ENCODE assay signal across 8 cellular contexts in the genomic region with DNA sequence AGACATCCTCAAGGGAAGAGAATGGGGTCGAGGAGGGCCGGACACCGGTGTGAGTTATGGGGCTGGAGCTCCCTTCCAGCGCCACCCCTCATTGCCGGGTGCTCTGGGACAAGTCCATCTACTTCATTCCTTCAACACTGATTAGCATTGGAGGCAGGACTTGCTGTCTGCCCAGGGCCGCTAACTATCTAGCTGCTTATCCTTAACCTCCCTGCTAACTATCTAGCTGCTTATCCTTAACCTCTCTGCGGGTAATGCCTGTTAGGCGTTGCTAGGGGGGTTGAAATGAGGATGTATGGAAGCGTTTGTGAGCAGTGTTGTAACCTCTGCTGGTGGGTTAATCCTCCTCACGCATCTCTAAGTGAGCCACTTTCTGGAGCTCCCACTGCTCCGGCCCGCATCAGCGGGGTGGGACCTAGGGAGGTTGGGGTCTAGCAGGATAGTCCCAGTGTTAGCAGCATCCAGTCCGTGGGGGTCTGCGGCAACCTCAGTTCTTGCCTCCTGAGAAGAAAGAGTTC. TPM values are rescaled to one million over a fixed set of nuclear protein-coding genes. Genes with fewer than 3 reads are reported as not detected.
DNase-seq lines count a peak whose midpoint lies in the region; ATAC-seq and TF ChIP-seq lines count a peak whose summit lies in the region.

No MANE protein-coding gene starts in this region.

- H3K4me3 ChIP-seq in SK-N-MC (peak overlapping the region; percentile 86), fibroblast of pulmonary artery (replicated peaks; ENCODE audit: low read depth, low read length) (peak overlapping the region; percentile 59)

- peak; percentile 16 for ATAC-seq in activated CD4-positive, alpha-beta T cell treated with anti-CD3 and anti-CD28 coated beads for 36 hours

- no peaks in the 10 kb centered on the region for H3K36me3 ChIP-seq in SK-N-MC (ENCODE audit: insufficient read depth, low read length)

- peak overlapping the region; percentile 78 for H3K9ac ChIP-seq in SK-N-MC (ENCODE audit: insufficient read length)

- no peak for TF ChIP-seq CTCF in fibroblast of pulmonary artery (IDR thresholded peaks at IDR 0.05; ENCODE audit: low read length, missing control alignments)
- TF ChIP-seq CTCF in progenitor cell of endocrine pancreas (IDR thresholded peaks at IDR 0.05; ENCODE audit: unreplicated experiment): no peak

- DNase-seq in activated CD4-positive, alpha-beta T cell treated with anti-CD3 and anti-CD28 coated beads for 36 hours: no peak
- no peak for DNase-seq in activated CD4-positive, alpha-beta T cell treated with anti-CD3 and anti-CD28 coated beads, Interleukin-2, amount 50 U/mL, for 48 hours
- no peak for DNase-seq in SK-N-MC (ENCODE audit: low read depth, low spot score)
- no peak for DNase-seq in fibroblast of pulmonary artery (ENCODE audit: low read depth)
- no peak for DNase-seq in progenitor cell of endocrine pancreas (ENCODE audit: low spot score, unreplicated experiment)
- DNase-seq in AG08395 (ENCODE audit: low spot score): no peak
- DNase-seq in head of caudate nucleus: no peak
- no peak for DNase-seq in NCI-H146 treated with DMSO at 0.1 percent for 48 hours (lab: John Stamatoyannopoulos, UW; ENCODE audit: unreplicated experiment)

- POLR2A ChIA-PET in activated CD4-positive, alpha-beta T cell treated with anti-CD3 and anti-CD28 coated beads for 36 hours (lab: Charles Lee): interaction anchor here (0.8 to 3.6 kb wide), 5 partner anchors 10 to 35 kb away, joined by 3 to 19 read pairs (median 6); partner anchors contain the start of gene CHAC1

- no peaks in the 10 kb centered on the region for H3K27me3 Mint-ChIP-seq in activated CD4-positive, alpha-beta T cell treated with anti-CD3 and anti-CD28 coated beads for 36 hours
- H3K27me3 Mint-ChIP-seq in progenitor cell of endocrine pancreas: peaks cover 47% of the 10 kb centered on the region

- H3K36me3 Mint-ChIP-seq in activated CD4-positive, alpha-beta T cell treated with anti-CD3 and anti-CD28 coated beads for 36 hours (ENCODE audit: low read depth): no peaks in the 10 kb centered on the region
- no peaks in the 10 kb centered on the region for H3K36me3 Mint-ChIP-seq in progenitor cell of endocrine pancreas (ENCODE audit: insufficient read depth)

- peak overlapping the region; percentile 85 for H3K27ac Mint-ChIP-seq in activated CD4-positive, alpha-beta T cell treated with anti-CD3 and anti-CD28 coated beads for 36 hours
- peak overlapping the region; percentile 56 for H3K27ac Mint-ChIP-seq in progenitor cell of endocrine pancreas

- H3K4me1 Mint-ChIP-seq in activated CD4-positive, alpha-beta T cell treated with anti-CD3 and anti-CD28 coated beads for 36 hours: peaks cover 39% of the 10 kb centered on the region
- H3K4me1 Mint-ChIP-seq in progenitor cell of endocrine pancreas (ENCODE audit: low read depth): peaks cover 14% of the 10 kb centered on the region

- CTCF ChIA-PET in activated CD4-positive, alpha-beta T cell treated with anti-CD3 and anti-CD28 coated beads for 36 hours (lab: Charles Lee): interaction anchor here (0.6 to 5.2 kb wide), 27 partner anchors 10 to 538 kb away, joined by 3 to 66 read pairs (median 4); partner anchors contain the start of genes CHAC1, CHP1, DLL4 and VPS18

- H3K9me3 ChIP-seq in SK-N-MC (ENCODE audit: low read depth, low read length): no peaks in the 10 kb centered on the region

- H3K27ac ChIP-seq in SK-N-MC: no peak overlapping the region

- H3K4me3 Mint-ChIP-seq in activated CD4-positive, alpha-beta T cell treated with anti-CD3 and anti-CD28 coated beads for 36 hours: peak overlapping the region; percentile 80
- peak overlapping the region; percentile 64 for H3K4me3 Mint-ChIP-seq in progenitor cell of endocrine pancreas (ENCODE audit: low read depth)

- intact Hi-C loops in activated CD4-positive, alpha-beta T cell treated with anti-CD3 and anti-CD28 coated beads for 36 hours (cut with DNase I, micrococcal nuclease): loop anchor here (1.0 kb wide), 2 partner anchors 11 to 36 kb away; partner anchors contain the start of gene CHAC1 (in 2 of the 2)
- intact Hi-C loops in head of caudate nucleus (cut with DNase I): loop anchor here (5.0 kb wide), 1 partner anchor 80 kb away; no protein-coding TSS in a partner anchor

- H3K9me3 Mint-ChIP-seq in activated CD4-positive, alpha-beta T cell treated with anti-CD3 and anti-CD28 coated beads for 36 hours (ENCODE audit: low read depth): no peaks in the 10 kb centered on the region
- H3K9me3 Mint-ChIP-seq in progenitor cell of endocrine pancreas (ENCODE audit: low read depth): no peaks in the 10 kb centered on the region

RNA-seq across cellular contexts. Expression of gene CHAC1, which starts 10.9 kb away (rescaled TPM):
- 10 to 100 TPM; 31.1 to 32.2 TPM for total RNA-seq in activated CD4-positive, alpha-beta T cell treated with anti-CD3 and anti-CD28 coated beads for 36 hours
- 14.4 and 18.1 TPM in 2 replicates for total RNA-seq in progenitor cell of endocrine pancreas

RNA-seq across cellular contexts. Expression of gene DLL4, which starts 13.3 kb away (rescaled TPM):
- under 1 TPM; 0.18 to 0.30 TPM for total RNA-seq in activated CD4-positive, alpha-beta T cell treated with anti-CD3 and anti-CD28 coated beads for 36 hours
- total RNA-seq in progenitor cell of endocrine pancreas: 6.2 and 6.5 TPM in 2 replicates

RNA-seq across cellular contexts. Expression of gene VPS18, which starts 48.1 kb away (rescaled TPM):
- total RNA-seq in activated CD4-positive, alpha-beta T cell treated with anti-CD3 and anti-CD28 coated beads for 36 hours: 1 to 10 TPM; 6.2 TPM
- 27.4 and 28.9 TPM in 2 replicates for total RNA-seq in progenitor cell of endocrine pancreas
